ENCODE assay signal across 24 cellular contexts in the genomic region with DNA sequence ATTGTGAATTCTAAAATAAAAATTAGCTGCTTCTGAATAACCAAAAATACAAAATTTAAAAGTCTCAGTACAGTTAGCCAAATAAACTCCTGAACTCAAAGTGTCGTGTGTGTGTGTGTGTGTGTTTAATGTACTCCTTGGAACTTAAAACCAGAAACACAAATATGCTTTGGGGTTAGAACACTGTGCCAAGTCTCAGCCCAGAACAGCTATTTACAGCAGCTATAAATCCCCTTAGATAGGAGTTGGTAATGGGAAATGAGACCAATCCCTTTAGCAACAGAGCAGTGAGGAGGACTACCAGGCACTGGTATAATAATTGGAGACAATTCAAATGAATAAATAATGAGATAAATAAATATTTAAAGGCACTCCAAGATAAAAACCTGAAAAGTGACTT.
A peak's percentile ranks its signal among the peaks of the same experiment; 100 is the strongest.
DNase-seq lines count a peak whose midpoint lies in the region; ATAC-seq, FAIRE-seq and TF ChIP-seq lines count a peak whose summit lies in the region.
"Had no signal": no experiment of that assay in that cellular context is flagged by ENCODE, and none has a peak within 500 bp of the region (broad histone marks: within the 10 kb centered on the region; RNA-seq: fewer than 3 reads in every experiment).

No MANE protein-coding gene starts in this region.

- H3F3A ChIP-seq in smooth muscle cell (ENCODE audit: low read depth), result no peaks in the 10 kb centered on the region

- H3K9me3 ChIP-seq in astrocyte (ENCODE audit: insufficient read depth, low read depth, low read length), result no peaks in the 10 kb centered on the region
- no peaks in the 10 kb centered on the region for H3K9me3 ChIP-seq in smooth muscle cell (replicated peaks; ENCODE audit: low read depth)
- no peaks in the 10 kb centered on the region for H3K9me3 ChIP-seq in kidney (ENCODE audit: control insufficient read depth in 1 of 2, low read length in 2 of 2)
- H3K9me3 ChIP-seq: BE2C had no signal

- H3K4me3 ChIP-seq in AG10803 (ENCODE audit: low read length) (no peak overlapping the region), astrocyte (ENCODE audit: insufficient read depth, low read depth, low read length) (no peak overlapping the region), smooth muscle cell (no peak overlapping the region), kidney (ENCODE audit: low read length in 2 of 2) (no peak overlapping the region)
- H3K4me3 ChIP-seq: GM12878, GM23338 had no signal

- ATAC-seq in left colon, result peak; percentile 36
- ATAC-seq: CD8-positive, alpha-beta T cell; GM12878; GM23338; HCT116 had no signal

- H2AFZ ChIP-seq in astrocyte (ENCODE audit: low read depth, low read length), result no peak overlapping the region
- H2AFZ ChIP-seq in smooth muscle cell (ENCODE audit: low read depth), result no peak overlapping the region
- H2AFZ ChIP-seq: GM23338 had no signal

- H3K27me3 ChIP-seq in astrocyte (ENCODE audit: insufficient read depth, low read length), result no peaks in the 10 kb centered on the region
- H3K27me3 ChIP-seq in smooth muscle cell (ENCODE audit: low read depth), result no peaks in the 10 kb centered on the region
- H3K27me3 ChIP-seq: BE2C had no signal

- H3K27me3 Mint-ChIP-seq in astrocyte (ENCODE audit: low read depth, unreplicated experiment), result no peaks in the 10 kb centered on the region
- H3K27me3 Mint-ChIP-seq in osteocyte (ENCODE audit: unreplicated experiment), result no peaks in the 10 kb centered on the region
- H3K27me3 Mint-ChIP-seq: IgD-negative memory B cell had no signal

- no peaks in the 10 kb centered on the region for H3K4me1 ChIP-seq in astrocyte (ENCODE audit: insufficient read depth, low read length)
- H3K4me1 ChIP-seq in smooth muscle cell (ENCODE audit: low read depth), result no peaks in the 10 kb centered on the region
- H3K4me1 ChIP-seq in kidney (ENCODE audit: control insufficient read depth in 1 of 2, insufficient read depth in 1 of 2, low read depth in 1 of 2, low read length in 2 of 2), result no peaks in the 10 kb centered on the region
- H3K4me1 ChIP-seq: BE2C had no signal

- H3K36me3 ChIP-seq in astrocyte (ENCODE audit: insufficient read depth, low read length) (no peaks in the 10 kb centered on the region), smooth muscle cell (ENCODE audit: low read depth) (peaks cover 4% of the 10 kb centered on the region), kidney (ENCODE audit: control insufficient read depth in 1 of 2, insufficient read depth in 2 of 2, low read length in 2 of 2) (peaks cover 36 to 57% of the 10 kb centered on the region in 2 donors)
- H3K36me3 ChIP-seq: BE2C had no signal

- intact Hi-C loops in left colon (cut with DNase I, micrococcal nuclease) (no loop called here), kidney (cut with DNase I) (no loop called here)

- DNase-seq in AG10803 (ENCODE audit: low read depth), result peak; percentile 24
- DNase-seq in astrocyte (ENCODE audit: low read depth), result peak; percentile 36
- no peak for DNase-seq in left colon
- DNase-seq in smooth muscle cell (lab: John Stamatoyannopoulos, UW; ENCODE audit: unreplicated experiment), result no peak
- DNase-seq in osteocyte (ENCODE audit: extremely low spot score, unreplicated experiment), result no peak
- DNase-seq in kidney, result no peak
- no peak for DNase-seq in mesenteric fat pad (ENCODE audit: low spot score)
- DNase-seq: BE2C; CD8-positive, alpha-beta T cell; DMS79; NCI-H1417; NCI-H187 treated with DMSO at 0.1 percent for 48 hours; NCI-H345; NCI-H526; Right ventricle myocardium superior had no signal

- H3K79me2 ChIP-seq in astrocyte (ENCODE audit: insufficient read depth, low read length), result no peaks in the 10 kb centered on the region
- H3K79me2 ChIP-seq in smooth muscle cell (ENCODE audit: low read depth), result no peaks in the 10 kb centered on the region

- H3K27ac Mint-ChIP-seq in astrocyte (ENCODE audit: unreplicated experiment), result no peak overlapping the region
- H3K27ac Mint-ChIP-seq in osteocyte (ENCODE audit: unreplicated experiment), result no peak overlapping the region
- H3K27ac Mint-ChIP-seq: CD8-positive, alpha-beta T cell; GM23338; IgD-negative memory B cell had no signal

- H3K4me3 Mint-ChIP-seq in astrocyte (ENCODE audit: unreplicated experiment) (no peak overlapping the region), osteocyte (ENCODE audit: unreplicated experiment) (no peak overlapping the region)
- H3K4me3 Mint-ChIP-seq: CD8-positive, alpha-beta T cell; GM23338; IgD-negative memory B cell had no signal

- H3K9me3 Mint-ChIP-seq in astrocyte (ENCODE audit: unreplicated experiment), result no peaks in the 10 kb centered on the region
- H3K9me3 Mint-ChIP-seq in osteocyte (ENCODE audit: unreplicated experiment), result no peaks in the 10 kb centered on the region
- H3K9me3 Mint-ChIP-seq: CD8-positive, alpha-beta T cell; GM23338 had no signal

- FAIRE-seq in astrocyte (lab: Jason Lieb, UNC) (no peak), kidney (lab: Jason Lieb, UNC) (no peak)
- FAIRE-seq: G401.6, GM12878, GM18507, HTR-8/SVneo, RCC 7860 had no signal

- H3K4me1 Mint-ChIP-seq in astrocyte (ENCODE audit: low read depth, unreplicated experiment), result no peaks in the 10 kb centered on the region
- peaks cover 2% of the 10 kb centered on the region for H3K4me1 Mint-ChIP-seq in osteocyte (ENCODE audit: unreplicated experiment)
- H3K4me1 Mint-ChIP-seq: GM23338 had no signal

- H3K36me3 Mint-ChIP-seq in astrocyte (ENCODE audit: low read depth, unreplicated experiment), result peaks cover 10% of the 10 kb centered on the region
- peaks cover 12% of the 10 kb centered on the region for H3K36me3 Mint-ChIP-seq in osteocyte (ENCODE audit: unreplicated experiment)

- H3K9ac ChIP-seq in astrocyte (ENCODE audit: low read length) (no peak overlapping the region), smooth muscle cell (ENCODE audit: low read depth) (no peak overlapping the region), kidney (ENCODE audit: low read length in 2 of 2) (no peak overlapping the region)

- 19% methylated on average over 1 of the region's 1 CpG for WGBS in smooth muscle cell (ENCODE audit: low lambda C conversion rate)

- TF ChIP-seq CTCF in AG10803 (conservative IDR thresholded peaks at IDR 0.05; ENCODE audit: low read length) (no peak), astrocyte (IDR thresholded peaks at IDR 0.05; ENCODE audit: insufficient read depth, low read depth, low read length) (no peak), smooth muscle cell (IDR thresholded peaks at IDR 0.05; ENCODE audit: borderline replicate concordance, insufficient read depth, poor library complexity, severe bottlenecking) (no peak), osteocyte (IDR thresholded peaks at IDR 0.05) (no peak), kidney (IDR thresholded peaks at IDR 0.05; ENCODE audit: borderline replicate concordance, extremely low read depth, insufficient read depth) (no peak)

- H4K20me1 ChIP-seq in astrocyte (ENCODE audit: insufficient read depth, low read length) (no peaks in the 10 kb centered on the region), smooth muscle cell (ENCODE audit: low read depth) (no peaks in the 10 kb centered on the region)

- H3K4me2 ChIP-seq in astrocyte (ENCODE audit: low read length), result no peak overlapping the region
- H3K4me2 ChIP-seq in smooth muscle cell, result peak overlapping the region; percentile 13
- H3K4me2 ChIP-seq: GM23338 had no signal

- no peak overlapping the region for H3K27ac ChIP-seq in astrocyte (ENCODE audit: low read depth, low read length)
- H3K27ac ChIP-seq in smooth muscle cell (ENCODE audit: low read depth), result no peak overlapping the region
- no peak overlapping the region for H3K27ac ChIP-seq in kidney (ENCODE audit: low read depth in 2 of 2, low read length in 2 of 2)
- H3K27ac ChIP-seq: HL-60 had no signal

Comparison
In these comparisons a context has a peak if more than half of its experiments do, and no peak if none do; other contexts are left out.
1. DNase-seq: peak in AG10803 (single experiment) and astrocyte (single experiment); none in left colon (0 of 2), smooth muscle cell (single experiment), osteocyte (single experiment), kidney (single experiment) and mesenteric fat pad (single experiment).